In genomic region chr9:126397056-126397455, GRCh38 we compare ENCODE assay signal across 9 cellular contexts.
DNase-seq lines count a peak whose midpoint lies in the region; ATAC-seq, FAIRE-seq and TF ChIP-seq lines count a peak whose summit lies in the region.
"Had no signal": no experiment of that assay in that cellular context is flagged by ENCODE, and none has a peak within 500 bp of the region (broad histone marks: within the 10 kb centered on the region; RNA-seq: fewer than 3 reads in every experiment).

No MANE protein-coding gene starts in this region.

- peaks cover 55% of the 10 kb centered on the region for H3K4me1 Mint-ChIP-seq in activated naive CD8-positive, alpha-beta T cell (ENCODE audit: low read depth)

- H3K27me3 ChIP-seq in Panc1 (ENCODE audit: control insufficient read depth, insufficient read depth, low read length) (no peaks in the 10 kb centered on the region), testis (no peaks in the 10 kb centered on the region)

- peak overlapping the region; percentile 68 for H3K4me3 Mint-ChIP-seq in activated naive CD8-positive, alpha-beta T cell

- in situ Hi-C loops in Panc1 (cut with HindIII; ENCODE audit: low pct_unique_long_range_greater_than_20kb, low sequenced_read_pairs) = no loop called here

- WGBS in testis, 2 donors = 94 to 96% methylated on average over 5 of the region's 5 CpGs

- CTCF ChIA-PET in Panc1 (lab: Charles Lee) = no interaction called here

- no peak overlapping the region for H3K27ac ChIP-seq in Panc1 (ENCODE audit: low read length)
- no peak overlapping the region for H3K27ac ChIP-seq in testis
- H3K27ac ChIP-seq: HL-60 had no signal

- H3K4me1 ChIP-seq in Panc1 (ENCODE audit: control insufficient read depth, insufficient read depth, low read length) (no peaks in the 10 kb centered on the region), testis (no peaks in the 10 kb centered on the region)

- 0 out of 2 replicates have a peak, but pooled peaks have one; percentile 19 for TF ChIP-seq CTCF in Panc1 (IDR thresholded peaks at IDR 0.05)
- TF ChIP-seq CTCF in testis (IDR thresholded peaks at IDR 0.05) = no peak

- H3K9me3 ChIP-seq in Panc1 (ENCODE audit: control insufficient read depth, insufficient read depth, low read depth, low read length) (no peaks in the 10 kb centered on the region), testis (no peaks in the 10 kb centered on the region)

- H3K4me3 ChIP-seq in Panc1 (ENCODE audit: low read depth in 2 of 2, low read length in 2 of 2) (no peak overlapping the region), testis (no peak overlapping the region)

- ATAC-seq in HG02588 (IDR thresholded peaks at IDR 0.05; ENCODE audit: unreplicated experiment) = peak; percentile 88
- ATAC-seq in Panc1 = 0 out of 2 replicates have a peak, but pooled peaks have one; percentile 23

- peak overlapping the region; percentile 87 for H3K27ac Mint-ChIP-seq in activated naive CD8-positive, alpha-beta T cell

- TF ChIP-seq POLR2A in GM12892 (IDR thresholded peaks at IDR 0.05; ENCODE audit: low read depth, low read length) (no peak), testis (IDR thresholded peaks at IDR 0.05) (no peak)

- no peaks in the 10 kb centered on the region for H3K36me3 ChIP-seq in Panc1 (ENCODE audit: control insufficient read depth, insufficient read depth, low read length)
- H3K36me3 ChIP-seq in testis (ENCODE audit: low read depth, missing control alignments) = no peaks in the 10 kb centered on the region

- DNase-seq in GM12892 (ENCODE audit: insufficient read length) (peak; percentile 37), Panc1 (ENCODE audit: low read depth, low spot score) (no peak), HTR-8/SVneo (ENCODE audit: insufficient read length, low spot score) (no peak), SK-N-DZ (ENCODE audit: low spot score) (no peak), testis (no peak)
- peak; percentile 30 for DNase-seq in stimulated activated CD8-positive, alpha-beta memory T cell treated with anti-CD3 and anti-CD28 coated beads, Interleukin-12 subunit alpha, Interleukin-12 subunit beta, amount 100 ng/mL, for 24 hours (ENCODE audit: extremely low read depth)

- no peaks in the 10 kb centered on the region for H3K27me3 Mint-ChIP-seq in activated naive CD8-positive, alpha-beta T cell

- no peaks in the 10 kb centered on the region for H3K9me3 Mint-ChIP-seq in activated naive CD8-positive, alpha-beta T cell (ENCODE audit: low read depth)

- FAIRE-seq in GM12892 (lab: Jason Lieb, UNC) = peak; percentile 76
- FAIRE-seq in HTR-8/SVneo (lab: Jason Lieb, UNC) = no peak

- intact Hi-C loops in Panc1 (cut with micrococcal nuclease; ENCODE audit: unreplicated experiment) = no loop called here
- intact Hi-C loops in testis (cut with DNase I; ENCODE audit: low total_unique reads) = no loop called here

- peaks cover 9% of the 10 kb centered on the region for H3K36me3 Mint-ChIP-seq in activated naive CD8-positive, alpha-beta T cell

- BruUV-seq in Panc1 (replicated peaks; lab: Mats Ljungman, UMichigan) = no TSS peak

- POLR2A ChIA-PET in Panc1 (lab: Charles Lee) = no interaction called here

Comparison
In these comparisons a context has a peak if more than half of its experiments do, and no peak if none do; other contexts are left out.
1. DNase-seq: peak in GM12892 (single experiment) and stimulated activated CD8-positive, alpha-beta memory T cell treated with anti-CD3 and anti-CD28 coated beads, Interleukin-12 subunit alpha, Interleukin-12 subunit beta, amount 100 ng/mL, for 24 hours (single experiment); none in Panc1 (single experiment), HTR-8/SVneo (single experiment), SK-N-DZ (single experiment) and testis (single experiment).